ENCODE assay signal across 27 cellular contexts in genomic region chr18:53606792-53607191, GRCh38.
"Had no signal": no experiment of that assay in that cellular context is flagged by ENCODE, and none has a peak within 500 bp of the region (broad histone marks: within the 10 kb centered on the region; RNA-seq: fewer than 3 reads in every experiment).

No MANE protein-coding gene starts in this region.

- H3K4me3 ChIP-seq: colonic mucosa, esophagus squamous epithelium, gastrocnemius medialis, heart right ventricle, left lung, lower lobe of right lung, mucosa of descending colon had no signal

- H3K27me3 ChIP-seq: colonic mucosa, esophagus squamous epithelium, gastrocnemius medialis, heart right ventricle, left lung had no signal

- H3K36me3 ChIP-seq: colonic mucosa, esophagus squamous epithelium, gastrocnemius medialis, heart right ventricle, left lung, lower lobe of right lung had no signal

- H3K27ac ChIP-seq: colonic mucosa, epithelial cell of prostate, esophagus squamous epithelium, gastrocnemius medialis, heart right ventricle, left lung, lower lobe of right lung had no signal

- H3K36me3 Mint-ChIP-seq: mesothelial cell of epicardium had no signal

- ATAC-seq: effector memory CD8-positive, alpha-beta T cell; esophagus mucosa; gastrocnemius medialis; heart right ventricle; left cardiac atrium; left lung; left ventricle myocardium superior; lower lobe of right lung; mucosa of descending colon had no signal

- FAIRE-seq: endometrium, islet of Langerhans, keratinocyte had no signal

- H3K9me3 ChIP-seq: colonic mucosa, esophagus squamous epithelium, gastrocnemius medialis, heart right ventricle, left lung, lower lobe of right lung, mucosa of descending colon had no signal

- H3K27me3 Mint-ChIP-seq: dendritic cell treated with granulocyte-macrophage colony-stimulating factor and Interleukin-4, amounts not matched to agents 40 ng/mL and 50 ng/mL, for 4 days; effector memory CD8-positive, alpha-beta T cell had no signal

- H3K4me3 Mint-ChIP-seq: dendritic cell treated with granulocyte-macrophage colony-stimulating factor and Interleukin-4, amounts not matched to agents 40 ng/mL and 50 ng/mL, for 4 days; effector memory CD8-positive, alpha-beta T cell; endodermal cell; mesothelial cell of epicardium had no signal

- H3K4me1 ChIP-seq: colonic mucosa, esophagus squamous epithelium, gastrocnemius medialis, heart right ventricle, left lung, lower lobe of right lung had no signal

- H3K27ac Mint-ChIP-seq: dendritic cell treated with granulocyte-macrophage colony-stimulating factor and Interleukin-4, amounts not matched to agents 40 ng/mL and 50 ng/mL, for 4 days; effector memory CD8-positive, alpha-beta T cell; endodermal cell; mesothelial cell of epicardium had no signal

- H3K9me3 Mint-ChIP-seq: dendritic cell treated with granulocyte-macrophage colony-stimulating factor and Interleukin-4, amounts not matched to agents 40 ng/mL and 50 ng/mL, for 4 days; endodermal cell; mesothelial cell of epicardium had no signal

- H3K4me1 Mint-ChIP-seq: endodermal cell had no signal

- DNase-seq: colonic mucosa; cortex of kidney; effector CD8-positive, alpha-beta T cell; effector memory CD8-positive, alpha-beta T cell; endodermal cell; erythroblast; esophagus squamous epithelium; foreskin fibroblast; foreskin melanocyte; gastrocnemius medialis; glutamatergic neuron; head of caudate nucleus; heart right ventricle; hippocampal formation; left cardiac atrium; left lung; left ventricle myocardium superior; lower lobe of right lung; mesenchymal stem cell; mucosa of descending colon had no signal
